ENCODE assay signal across 2 cellular contexts in the genomic region with DNA sequence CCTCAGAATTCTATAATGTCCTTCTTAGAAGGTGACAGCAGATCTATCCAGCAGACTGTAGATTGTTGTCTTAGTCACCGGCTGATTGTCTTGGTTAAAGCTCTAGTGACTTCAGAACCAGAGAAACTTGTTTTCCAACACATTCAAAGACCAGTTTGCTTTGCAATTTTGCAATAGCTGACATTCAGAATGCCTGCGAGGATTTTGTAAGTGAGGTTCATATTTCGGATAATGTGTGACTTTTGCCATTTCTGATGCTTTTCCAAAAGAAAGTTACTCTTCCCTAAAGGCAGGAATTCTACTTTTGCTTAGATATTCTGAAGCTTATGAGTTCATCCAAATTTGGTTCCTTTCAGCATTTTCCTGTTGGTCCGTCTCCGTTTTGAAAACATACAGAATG.
A peak's percentile ranks its signal among the peaks of the same experiment; 100 is the strongest.
TF ChIP-seq lines count a peak whose summit lies in the region.

No MANE protein-coding gene starts in this region.

TF ChIP-seq in HEK293, 187 proteins besides CTCF, POLR2A, EP300 and RAD21:
- TF ChIP-seq ZSCAN18 (tag by site-specific recombination; IDR thresholded peaks at IDR 0.05): no peak
- peak; percentile 91 for TF ChIP-seq PRDM1 (tag by site-specific recombination; IDR thresholded peaks at IDR 0.05)
- 0 out of 2 replicates have a peak, but pooled peaks have one; percentile 27 for TF ChIP-seq ZNF335 (tag by site-specific recombination; conservative IDR thresholded peaks at IDR 0.05)
- no peak for TF ChIP-seq ZBTB6 (tag by site-specific recombination; IDR thresholded peaks at IDR 0.05)
- no peak for TF ChIP-seq ZNF660 (tag by site-specific recombination; IDR thresholded peaks at IDR 0.05)

TF ChIP-seq in K562, 482 proteins besides CTCF, POLR2A, EP300 and RAD21:
- TF ChIP-seq NELFE (IDR thresholded peaks at IDR 0.05; ENCODE audit: insufficient read depth, insufficient read length) (no peak), TAF1 (IDR thresholded peaks at IDR 0.05; ENCODE audit: control insufficient read depth, extremely low read depth, insufficient read depth, low read length, severe bottlenecking) (no peak), RAD51 (IDR thresholded peaks at IDR 0.05; ENCODE audit: borderline replicate concordance, low read depth) (no peak), ZNF407 (IDR thresholded peaks at IDR 0.05; ENCODE audit: low read depth) (no peak), ESRRA (IDR thresholded peaks at IDR 0.05; ENCODE audit: borderline replicate concordance, low read depth) (no peak), BRCA1 (IDR thresholded peaks at IDR 0.05) (no peak), BRCA1 (CRISPR knock-in tag; IDR thresholded peaks at IDR 0.05) (no peak), ZNF23 (CRISPR knock-in tag; IDR thresholded peaks at IDR 0.05) (no peak), HDGF (IDR thresholded peaks at IDR 0.05) (no peak), ZNF507 (tag; conservative IDR thresholded peaks at IDR 0.05) (no peak), FOXJ2 (tag; IDR thresholded peaks at IDR 0.05) (no peak), CREB5 (CRISPR knock-in tag; IDR thresholded peaks at IDR 0.05) (no peak), MBD2 (IDR thresholded peaks at IDR 0.05; ENCODE audit: borderline replicate concordance, low read depth) (no peak)
- TF ChIP-seq, protein P1, sequence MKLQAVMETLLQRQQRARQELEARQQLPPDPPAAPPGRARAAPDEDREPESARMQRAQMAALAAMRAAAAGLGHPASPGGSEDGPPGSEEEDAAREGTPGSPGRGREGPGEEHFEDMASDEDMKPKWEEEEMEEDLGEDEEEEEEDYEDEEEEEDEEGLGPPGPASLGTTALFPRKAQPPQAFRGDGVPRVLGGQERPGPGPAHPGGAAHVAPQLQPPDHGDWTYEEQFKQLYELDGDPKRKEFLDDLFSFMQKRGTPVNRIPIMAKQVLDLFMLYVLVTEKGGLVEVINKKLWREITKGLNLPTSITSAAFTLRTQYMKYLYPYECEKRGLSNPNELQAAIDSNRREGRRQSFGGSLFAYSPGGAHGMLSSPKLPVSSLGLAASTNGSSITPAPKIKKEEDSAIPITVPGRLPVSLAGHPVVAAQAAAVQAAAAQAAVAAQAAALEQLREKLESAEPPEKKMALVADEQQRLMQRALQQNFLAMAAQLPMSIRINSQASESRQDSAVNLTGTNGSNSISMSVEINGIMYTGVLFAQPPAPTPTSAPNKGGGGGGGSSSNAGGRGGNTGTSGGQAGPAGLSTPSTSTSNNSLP (IDR thresholded peaks at IDR 0.05; ENCODE audit: borderline replicate concordance, low read depth, low read length): no peak
- TF ChIP-seq, protein P2, sequence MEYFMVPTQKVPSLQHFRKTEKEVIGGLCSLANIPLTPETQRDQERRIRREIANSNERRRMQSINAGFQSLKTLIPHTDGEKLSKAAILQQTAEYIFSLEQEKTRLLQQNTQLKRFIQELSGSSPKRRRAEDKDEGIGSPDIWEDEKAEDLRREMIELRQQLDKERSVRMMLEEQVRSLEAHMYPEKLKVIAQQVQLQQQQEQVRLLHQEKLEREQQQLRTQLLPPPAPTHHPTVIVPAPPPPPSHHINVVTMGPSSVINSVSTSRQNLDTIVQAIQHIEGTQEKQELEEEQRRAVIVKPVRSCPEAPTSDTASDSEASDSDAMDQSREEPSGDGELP (CRISPR knock-in tag; IDR thresholded peaks at IDR 0.05; ENCODE audit: borderline replicate concordance): no peak
- TF ChIP-seq, protein P3, sequence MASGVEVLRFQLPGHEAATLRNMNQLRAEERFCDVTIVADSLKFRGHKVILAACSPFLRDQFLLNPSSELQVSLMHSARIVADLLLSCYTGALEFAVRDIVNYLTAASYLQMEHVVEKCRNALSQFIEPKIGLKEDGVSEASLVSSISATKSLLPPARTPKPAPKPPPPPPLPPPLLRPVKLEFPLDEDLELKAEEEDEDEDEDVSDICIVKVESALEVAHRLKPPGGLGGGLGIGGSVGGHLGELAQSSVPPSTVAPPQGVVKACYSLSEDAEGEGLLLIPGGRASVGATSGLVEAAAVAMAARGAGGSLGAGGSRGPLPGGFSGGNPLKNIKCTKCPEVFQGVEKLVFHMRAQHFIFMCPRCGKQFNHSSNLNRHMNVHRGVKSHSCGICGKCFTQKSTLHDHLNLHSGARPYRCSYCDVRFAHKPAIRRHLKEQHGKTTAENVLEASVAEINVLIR (CRISPR knock-in tag; IDR thresholded peaks at IDR 0.05): no peak
- TF ChIP-seq, protein P4, sequence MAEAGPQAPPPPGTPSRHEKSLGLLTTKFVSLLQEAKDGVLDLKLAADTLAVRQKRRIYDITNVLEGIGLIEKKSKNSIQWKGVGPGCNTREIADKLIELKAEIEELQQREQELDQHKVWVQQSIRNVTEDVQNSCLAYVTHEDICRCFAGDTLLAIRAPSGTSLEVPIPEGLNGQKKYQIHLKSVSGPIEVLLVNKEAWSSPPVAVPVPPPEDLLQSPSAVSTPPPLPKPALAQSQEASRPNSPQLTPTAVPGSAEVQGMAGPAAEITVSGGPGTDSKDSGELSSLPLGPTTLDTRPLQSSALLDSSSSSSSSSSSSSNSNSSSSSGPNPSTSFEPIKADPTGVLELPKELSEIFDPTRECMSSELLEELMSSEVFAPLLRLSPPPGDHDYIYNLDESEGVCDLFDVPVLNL (CRISPR knock-in tag; IDR thresholded peaks at IDR 0.05; ENCODE audit: low read depth): no peak
- TF ChIP-seq, protein P5, sequence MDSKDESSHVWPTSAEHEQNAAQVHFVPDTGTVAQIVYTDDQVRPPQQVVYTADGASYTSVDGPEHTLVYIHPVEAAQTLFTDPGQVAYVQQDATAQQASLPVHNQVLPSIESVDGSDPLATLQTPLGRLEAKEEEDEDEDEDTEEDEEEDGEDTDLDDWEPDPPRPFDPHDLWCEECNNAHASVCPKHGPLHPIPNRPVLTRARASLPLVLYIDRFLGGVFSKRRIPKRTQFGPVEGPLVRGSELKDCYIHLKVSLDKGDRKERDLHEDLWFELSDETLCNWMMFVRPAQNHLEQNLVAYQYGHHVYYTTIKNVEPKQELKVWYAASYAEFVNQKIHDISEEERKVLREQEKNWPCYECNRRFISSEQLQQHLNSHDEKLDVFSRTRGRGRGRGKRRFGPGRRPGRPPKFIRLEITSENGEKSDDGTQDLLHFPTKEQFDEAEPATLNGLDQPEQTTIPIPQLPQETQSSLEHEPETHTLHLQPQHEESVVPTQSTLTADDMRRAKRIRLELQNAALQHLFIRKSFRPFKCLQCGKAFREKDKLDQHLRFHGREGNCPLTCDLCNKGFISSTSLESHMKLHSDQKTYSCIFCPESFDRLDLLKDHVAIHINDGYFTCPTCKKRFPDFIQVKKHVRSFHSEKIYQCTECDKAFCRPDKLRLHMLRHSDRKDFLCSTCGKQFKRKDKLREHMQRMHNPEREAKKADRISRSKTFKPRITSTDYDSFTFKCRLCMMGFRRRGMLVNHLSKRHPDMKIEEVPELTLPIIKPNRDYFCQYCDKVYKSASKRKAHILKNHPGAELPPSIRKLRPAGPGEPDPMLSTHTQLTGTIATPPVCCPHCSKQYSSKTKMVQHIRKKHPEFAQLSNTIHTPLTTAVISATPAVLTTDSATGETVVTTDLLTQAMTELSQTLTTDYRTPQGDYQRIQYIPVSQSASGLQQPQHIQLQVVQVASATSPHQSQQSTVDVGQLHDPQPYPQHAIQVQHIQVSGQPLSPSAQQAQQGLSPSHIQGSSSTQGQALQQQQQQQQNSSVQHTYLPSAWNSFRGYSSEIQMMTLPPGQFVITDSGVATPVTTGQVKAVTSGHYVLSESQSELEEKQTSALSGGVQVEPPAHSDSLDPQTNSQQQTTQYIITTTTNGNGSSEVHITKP (IDR thresholded peaks at IDR 0.05; ENCODE audit: partially characterized antibody): no peak
